Comparison of ENCODE assay signal across 11 cellular contexts in the genomic region with DNA sequence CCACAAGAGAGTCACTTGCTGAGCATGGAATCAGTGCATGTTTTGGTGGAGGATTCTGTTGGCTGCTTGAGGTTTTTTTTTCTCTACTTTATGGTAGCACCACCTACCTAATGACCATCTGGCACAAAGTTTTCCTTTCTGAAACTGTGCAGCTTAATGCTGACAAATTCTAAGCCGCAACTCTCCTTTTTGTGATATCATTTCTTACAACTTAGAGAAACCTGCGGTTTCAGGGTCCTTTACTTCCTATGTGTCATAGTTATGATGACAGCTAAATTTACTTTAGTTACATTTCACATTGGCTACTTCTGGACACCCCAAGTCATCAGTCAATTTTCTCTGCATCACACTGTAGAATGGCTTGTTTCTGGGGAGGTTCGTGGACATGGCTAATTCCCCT.
DNase-seq lines count a peak whose midpoint lies in the region; ATAC-seq and TF ChIP-seq lines count a peak whose summit lies in the region.
"Had no signal": no experiment of that assay in that cellular context is flagged by ENCODE, and none has a peak within 500 bp of the region (broad histone marks: within the 10 kb centered on the region; RNA-seq: fewer than 3 reads in every experiment).

No MANE protein-coding gene starts in this region.

- H3K27ac Mint-ChIP-seq in activated naive CD8-positive, alpha-beta T cell treated with anti-CD3 and anti-CD28 coated beads for 36 hours = no peak overlapping the region
- H3K27ac Mint-ChIP-seq: naive thymus-derived CD8-positive, alpha-beta T cell had no signal

- H3K27ac ChIP-seq in lung (ENCODE audit: low read depth in 1 of 2, low read length in 1 of 2) = no peak overlapping the region
- H3K27ac ChIP-seq in suprapubic skin = no peak overlapping the region

- 39 to 48% methylated on average over 3 of the region's 3 CpGs for WGBS in lung, 2 donors
- WGBS in suprapubic skin = 50% methylated on average over 3 of the region's 3 CpGs

- H3K27me3 ChIP-seq in lung (ENCODE audit: control insufficient read depth, insufficient read depth) (no peaks in the 10 kb centered on the region), suprapubic skin (no peaks in the 10 kb centered on the region)

- H3K4me1 ChIP-seq in lung (ENCODE audit: control insufficient read depth in 2 of 2, insufficient read depth in 2 of 2, low read length in 2 of 2) (peaks cover 0 to 1% of the 10 kb centered on the region in 2 donors), suprapubic skin (no peaks in the 10 kb centered on the region)

- TF ChIP-seq CTCF in lung (IDR thresholded peaks at IDR 0.05; ENCODE audit: control extremely low read depth, extremely low read depth) (no peak), suprapubic skin (IDR thresholded peaks at IDR 0.05) (no peak)

- no peak for TF ChIP-seq EP300 in suprapubic skin (IDR thresholded peaks at IDR 0.05)

- DNase-seq in lung (ENCODE audit: low spot score) (no peak), T-helper 9 cell (no peak), suprapubic skin (ENCODE audit: low spot score in 2 of 2) (no peak), G401 (ENCODE audit: low spot score) (no peak)
- DNase-seq in activated naive CD8-positive, alpha-beta T cell treated with anti-CD3 and anti-CD28 coated beads for 36 hours = no peak
- DNase-seq: activated naive CD4-positive, alpha-beta T cell; naive thymus-derived CD8-positive, alpha-beta T cell had no signal

- H3K36me3 ChIP-seq in lung (ENCODE audit: control insufficient read depth in 2 of 2, insufficient read depth in 2 of 2, low read length in 2 of 2) = no peaks in the 10 kb centered on the region
- H3K36me3 ChIP-seq in suprapubic skin = no peaks in the 10 kb centered on the region

- H3K4me1 Mint-ChIP-seq in activated naive CD8-positive, alpha-beta T cell treated with anti-CD3 and anti-CD28 coated beads for 36 hours = no peaks in the 10 kb centered on the region
- H3K4me1 Mint-ChIP-seq: naive thymus-derived CD8-positive, alpha-beta T cell had no signal

- no peaks in the 10 kb centered on the region for H3K36me3 Mint-ChIP-seq in activated naive CD8-positive, alpha-beta T cell treated with anti-CD3 and anti-CD28 coated beads for 36 hours

- in situ Hi-C loops in G401 (cut with HindIII; ENCODE audit: low sequenced_read_pairs) = no loop called here

- no peak for TF ChIP-seq POLR2A in suprapubic skin (IDR thresholded peaks at IDR 0.05)

- H3K27me3 Mint-ChIP-seq in activated naive CD8-positive, alpha-beta T cell treated with anti-CD3 and anti-CD28 coated beads for 36 hours = peaks cover 19% of the 10 kb centered on the region

- H3K9me3 ChIP-seq in lung (ENCODE audit: control insufficient read depth in 2 of 2, insufficient read depth in 1 of 2, low read length in 1 of 2) (peaks cover 0 to 3% of the 10 kb centered on the region in 2 donors), suprapubic skin (no peaks in the 10 kb centered on the region)

- H3K4me3 ChIP-seq in lung (no peak overlapping the region), suprapubic skin (no peak overlapping the region)
- H3K4me3 ChIP-seq: K562 had no signal

- ATAC-seq in GM18868 (IDR thresholded peaks at IDR 0.05; ENCODE audit: unreplicated experiment) (peak; percentile 95), GM21825 (IDR thresholded peaks at IDR 0.05; ENCODE audit: unreplicated experiment) (peak; percentile 91), HG03565 (IDR thresholded peaks at IDR 0.05; ENCODE audit: unreplicated experiment) (peak; percentile 95), lung (ENCODE audit: insufficient read depth, low FRiP score) (peak; percentile 7)
- ATAC-seq: K562; naive thymus-derived CD8-positive, alpha-beta T cell had no signal

- peaks cover 11% of the 10 kb centered on the region for H3K9me3 Mint-ChIP-seq in activated naive CD8-positive, alpha-beta T cell treated with anti-CD3 and anti-CD28 coated beads for 36 hours

- no peak overlapping the region for H3K4me3 Mint-ChIP-seq in activated naive CD8-positive, alpha-beta T cell treated with anti-CD3 and anti-CD28 coated beads for 36 hours
- H3K4me3 Mint-ChIP-seq: naive thymus-derived CD8-positive, alpha-beta T cell had no signal

Comparison
In these comparisons a context has a peak if more than half of its experiments do, and no peak if none do; other contexts are left out.
1. ATAC-seq: peak in every context shown above with its lines; median percentile 95 in GM18868; 95 in HG03565; 91 in GM21825; 7 in lung.